2 cellular contexts compared by ENCODE assay signal in the genomic region with DNA sequence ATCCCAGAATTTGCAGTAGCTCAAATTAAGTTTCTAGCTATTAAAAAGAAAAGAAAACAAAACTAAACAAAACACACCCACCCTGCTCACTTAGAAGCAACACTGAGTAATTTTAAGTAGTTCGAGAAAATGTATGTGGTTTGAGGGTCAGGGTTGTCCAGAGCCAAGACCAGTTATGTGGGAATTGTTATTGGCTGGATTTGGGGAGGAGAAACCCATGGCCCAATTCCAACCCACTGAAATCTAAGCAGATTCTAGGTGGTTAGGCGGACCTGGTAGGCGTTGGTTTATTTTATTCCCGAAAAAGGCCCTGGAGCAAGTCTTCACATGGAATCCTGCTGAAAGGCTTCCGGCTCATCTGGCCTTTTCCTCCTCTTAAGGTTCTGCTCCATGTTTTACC.
TF ChIP-seq lines count a peak whose summit lies in the region.

No MANE protein-coding gene starts in this region.

TF ChIP-seq in IMR-90, 13 proteins besides CTCF, POLR2A, EP300 and RAD21 (continued from another document):
- no peak for TF ChIP-seq SMC3 (IDR thresholded peaks at IDR 0.05; ENCODE audit: low read depth, low read length)
- no peak for TF ChIP-seq NFE2L2 (IDR thresholded peaks at IDR 0.05; ENCODE audit: low read depth, low read length)
- TF ChIP-seq RCOR1 (IDR thresholded peaks at IDR 0.05; ENCODE audit: insufficient replicate concordance, low read length), result no peak
- no peak for TF ChIP-seq BHLHE40 (IDR thresholded peaks at IDR 0.05; ENCODE audit: low read depth, low read length)
- TF ChIP-seq, protein P1, sequence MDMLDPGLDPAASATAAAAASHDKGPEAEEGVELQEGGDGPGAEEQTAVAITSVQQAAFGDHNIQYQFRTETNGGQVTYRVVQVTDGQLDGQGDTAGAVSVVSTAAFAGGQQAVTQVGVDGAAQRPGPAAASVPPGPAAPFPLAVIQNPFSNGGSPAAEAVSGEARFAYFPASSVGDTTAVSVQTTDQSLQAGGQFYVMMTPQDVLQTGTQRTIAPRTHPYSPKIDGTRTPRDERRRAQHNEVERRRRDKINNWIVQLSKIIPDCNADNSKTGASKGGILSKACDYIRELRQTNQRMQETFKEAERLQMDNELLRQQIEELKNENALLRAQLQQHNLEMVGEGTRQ (IDR thresholded peaks at IDR 0.05; ENCODE audit: low read depth, low read length), result no peak
- TF ChIP-seq CEBPB (IDR thresholded peaks at IDR 0.05; ENCODE audit: low read depth, low read length), result no peak
- no peak for TF ChIP-seq CHD1 (IDR thresholded peaks at IDR 0.05; ENCODE audit: low read depth, low read length)
- TF ChIP-seq MAZ (IDR thresholded peaks at IDR 0.05; ENCODE audit: borderline replicate concordance, low read depth, low read length), result no peak
- TF ChIP-seq, protein P2, sequence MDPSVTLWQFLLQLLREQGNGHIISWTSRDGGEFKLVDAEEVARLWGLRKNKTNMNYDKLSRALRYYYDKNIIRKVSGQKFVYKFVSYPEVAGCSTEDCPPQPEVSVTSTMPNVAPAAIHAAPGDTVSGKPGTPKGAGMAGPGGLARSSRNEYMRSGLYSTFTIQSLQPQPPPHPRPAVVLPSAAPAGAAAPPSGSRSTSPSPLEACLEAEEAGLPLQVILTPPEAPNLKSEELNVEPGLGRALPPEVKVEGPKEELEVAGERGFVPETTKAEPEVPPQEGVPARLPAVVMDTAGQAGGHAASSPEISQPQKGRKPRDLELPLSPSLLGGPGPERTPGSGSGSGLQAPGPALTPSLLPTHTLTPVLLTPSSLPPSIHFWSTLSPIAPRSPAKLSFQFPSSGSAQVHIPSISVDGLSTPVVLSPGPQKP (IDR thresholded peaks at IDR 0.05; ENCODE audit: borderline replicate concordance, low read depth, low read length), result no peak
- TF ChIP-seq FOS (IDR thresholded peaks at IDR 0.05; ENCODE audit: low read depth, low read length), result no peak

TF ChIP-seq in GM12891, 5 proteins besides CTCF, POLR2A, EP300 and RAD21 (continued from another document):
- no peak for TF ChIP-seq POLR2AphosphoS5 (IDR thresholded peaks at IDR 0.05; ENCODE audit: low read depth, low read length)
